ENCODE assay signal across 1 cellular context in genomic region chr11:124644426-124645280, GRCh38.
A peak's percentile ranks its signal among the peaks of the same experiment; 100 is the strongest.
TF ChIP-seq lines count a peak whose summit lies in the region.

No MANE protein-coding gene starts in this region.

TF ChIP-seq in endothelial cell of umbilical vein, 7 proteins besides CTCF, POLR2A, EP300 and RAD21 (continued from another document):
- TF ChIP-seq, protein P1, sequence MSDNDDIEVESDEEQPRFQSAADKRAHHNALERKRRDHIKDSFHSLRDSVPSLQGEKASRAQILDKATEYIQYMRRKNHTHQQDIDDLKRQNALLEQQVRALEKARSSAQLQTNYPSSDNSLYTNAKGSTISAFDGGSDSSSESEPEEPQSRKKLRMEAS (IDR thresholded peaks at IDR 0.05; ENCODE audit: insufficient read depth, insufficient read length): peak; percentile 33
- no peak for TF ChIP-seq GATA2 (IDR thresholded peaks at IDR 0.05; ENCODE audit: insufficient read depth, insufficient read length, low read depth, low read length)
- TF ChIP-seq EZH2 (IDR thresholded peaks at IDR 0.05; ENCODE audit: borderline replicate concordance, low read depth, low read length, severe bottlenecking): no peak
- no peak for TF ChIP-seq FOS (IDR thresholded peaks at IDR 0.05; ENCODE audit: borderline replicate concordance, insufficient read depth, low read length)
- TF ChIP-seq POLR2AphosphoS5 (IDR thresholded peaks at IDR 0.05; ENCODE audit: insufficient read depth, low read depth, low read length): peak; percentile 34
